10 cellular contexts compared by ENCODE assay signal in the genomic region with DNA sequence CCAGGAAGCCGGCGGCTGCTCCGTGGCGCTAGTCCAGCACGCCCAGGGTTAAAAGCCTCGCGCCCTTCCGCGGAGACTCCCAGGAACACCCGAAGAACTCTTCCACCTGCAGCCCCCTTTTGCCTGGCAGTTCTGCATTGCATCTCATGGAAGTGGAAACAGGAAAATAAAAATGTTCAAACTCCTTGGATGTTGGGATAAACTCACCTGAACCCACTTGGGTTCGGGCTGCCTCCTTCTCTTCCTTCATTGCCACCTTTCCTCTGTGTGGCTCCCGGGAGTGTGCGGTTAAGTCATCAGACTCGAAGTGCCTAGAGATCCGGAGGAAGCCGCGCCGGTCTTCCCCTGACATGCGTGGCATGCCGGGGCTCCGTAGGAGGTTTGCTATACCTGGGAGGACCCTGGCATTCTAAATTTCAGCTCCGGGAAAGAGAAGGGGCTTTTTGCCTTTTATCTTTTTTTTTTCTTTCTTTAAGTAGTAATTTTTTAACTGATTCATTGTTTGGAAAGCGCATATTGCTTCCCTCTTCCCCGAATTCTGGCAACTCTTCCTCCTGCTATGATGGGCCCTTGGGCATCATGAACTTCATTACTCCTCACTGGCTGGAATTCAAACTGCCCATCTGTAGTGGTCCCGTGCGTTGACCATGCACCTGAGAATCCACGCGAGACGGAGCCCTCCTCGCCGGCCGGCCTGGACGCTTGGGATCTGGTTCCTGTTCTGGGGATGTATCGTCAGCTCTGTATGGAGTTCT.
DNase-seq lines count a peak whose midpoint lies in the region; ATAC-seq, FAIRE-seq and TF ChIP-seq lines count a peak whose summit lies in the region.
"Had no signal": no experiment of that assay in that cellular context is flagged by ENCODE, and none has a peak within 500 bp of the region (broad histone marks: within the 10 kb centered on the region; RNA-seq: fewer than 3 reads in every experiment).

No MANE protein-coding gene starts in this region.

- H3K27me3 Mint-ChIP-seq in nephron progenitor cell (ENCODE audit: low read depth, poor library complexity): peaks cover 38% of the 10 kb centered on the region

- no peak for ATAC-seq in GM18498 (IDR thresholded peaks at IDR 0.05; ENCODE audit: unreplicated experiment)
- no peak for ATAC-seq in HG02938 (IDR thresholded peaks at IDR 0.05; ENCODE audit: unreplicated experiment)
- ATAC-seq: naive thymus-derived CD8-positive, alpha-beta T cell had no signal

- no peaks in the 10 kb centered on the region for H3K9me3 Mint-ChIP-seq in nephron progenitor cell
- H3K9me3 Mint-ChIP-seq: activated CD8-positive, alpha-beta T cell treated with anti-CD3 and anti-CD28 coated beads for 36 hours had no signal

- DNase-seq in AG09309 (ENCODE audit: low read depth) (no peak), M059J (ENCODE audit: low read depth) (peak; percentile 39), epithelial cell of esophagus (ENCODE audit: low read depth) (peak; percentile 9), nephron progenitor cell (peak; percentile 31), frontal cortex (ENCODE audit: low spot score in 2 of 2) (no peak)
- no peak for DNase-seq in stimulated activated CD4-positive, alpha-beta T cell treated with anti-CD3 and anti-CD28 coated beads, Interleukin-12 subunit alpha, Interleukin-12 subunit beta, amount 100 ng/mL, for 4 hours
- DNase-seq: naive thymus-derived CD8-positive, alpha-beta T cell had no signal

- peak overlapping the region; percentile 92 for H3K4me3 Mint-ChIP-seq in nephron progenitor cell
- H3K4me3 Mint-ChIP-seq: activated CD8-positive, alpha-beta T cell treated with anti-CD3 and anti-CD28 coated beads for 36 hours; naive thymus-derived CD8-positive, alpha-beta T cell had no signal

- TF ChIP-seq CTCF in AG09309 (IDR thresholded peaks at IDR 0.05; ENCODE audit: control insufficient read depth, insufficient read depth, low read depth, low read length, missing control alignments) (no peak), epithelial cell of esophagus (IDR thresholded peaks at IDR 0.05; ENCODE audit: insufficient read depth, low read depth, low read length, missing control alignments) (no peak), nephron progenitor cell (IDR thresholded peaks at IDR 0.05) (no peak)

- H3K27ac Mint-ChIP-seq in nephron progenitor cell: peak overlapping the region; percentile 34
- H3K27ac Mint-ChIP-seq: activated CD8-positive, alpha-beta T cell treated with anti-CD3 and anti-CD28 coated beads for 36 hours had no signal

- H3K36me3 Mint-ChIP-seq in nephron progenitor cell (ENCODE audit: low read depth): no peaks in the 10 kb centered on the region

- H3K4me3 ChIP-seq in AG09309 (ENCODE audit: control insufficient read depth, low read depth, low read length) (peak overlapping the region; percentile 93), epithelial cell of esophagus (ENCODE audit: low read length) (peak overlapping the region; percentile 52)

- H3K4me1 Mint-ChIP-seq in nephron progenitor cell: peaks cover 65% of the 10 kb centered on the region

- no peak for FAIRE-seq in frontal cortex (lab: Jason Lieb, UNC)

Comparison
In these comparisons a context has a peak if more than half of its experiments do, and no peak if none do; other contexts are left out.
1. DNase-seq: peak in M059J (single experiment), epithelial cell of esophagus (single experiment) and nephron progenitor cell (single experiment); none in AG09309 (single experiment), frontal cortex (0 of 2) and stimulated activated CD4-positive, alpha-beta T cell treated with anti-CD3 and anti-CD28 coated beads, Interleukin-12 subunit alpha, Interleukin-12 subunit beta, amount 100 ng/mL, for 4 hours (single experiment).